ENCODE assay signal across 22 cellular contexts in genomic region chr10:129764011-129764900, GRCh38.
DNase-seq lines count a peak whose midpoint lies in the region; ATAC-seq and TF ChIP-seq lines count a peak whose summit lies in the region.
"Had no signal": no experiment of that assay in that cellular context is flagged by ENCODE, and none has a peak within 500 bp of the region (broad histone marks: within the 10 kb centered on the region; RNA-seq: fewer than 3 reads in every experiment).

No MANE protein-coding gene starts in this region.

- H3K4me1 Mint-ChIP-seq in mesothelial cell of epicardium, result no peaks in the 10 kb centered on the region
- H3K4me1 Mint-ChIP-seq: activated naive CD4-positive, alpha-beta T cell treated with anti-CD3 and anti-CD28 coated beads, Interleukin-2, amount 10 ng/mL, durations not matched to agents 7 days and 5 days; central memory CD8-positive, alpha-beta T cell had no signal

- H3K27me3 Mint-ChIP-seq in mesothelial cell of epicardium (ENCODE audit: low read depth), result no peaks in the 10 kb centered on the region
- H3K27me3 Mint-ChIP-seq: activated naive CD4-positive, alpha-beta T cell treated with anti-CD3 and anti-CD28 coated beads, Interleukin-2, amount 10 ng/mL, durations not matched to agents 7 days and 5 days; central memory CD8-positive, alpha-beta T cell had no signal

- no peak overlapping the region for H3K4me3 Mint-ChIP-seq in mesothelial cell of epicardium
- H3K4me3 Mint-ChIP-seq: activated CD8-positive, alpha-beta T cell treated with anti-CD3 and anti-CD28 coated beads, Interleukin-2, amount 10 ng/mL, durations not matched to agents 7 days and 5 days; activated naive CD4-positive, alpha-beta T cell treated with anti-CD3 and anti-CD28 coated beads, Interleukin-2, amount 10 ng/mL, durations not matched to agents 7 days and 5 days; CD8-positive, alpha-beta T cell; central memory CD8-positive, alpha-beta T cell had no signal

- H3K27ac Mint-ChIP-seq in mesothelial cell of epicardium, result no peak overlapping the region
- H3K27ac Mint-ChIP-seq: activated CD8-positive, alpha-beta T cell treated with anti-CD3 and anti-CD28 coated beads, Interleukin-2, amount 10 ng/mL, durations not matched to agents 7 days and 5 days; activated naive CD4-positive, alpha-beta T cell treated with anti-CD3 and anti-CD28 coated beads, Interleukin-2, amount 10 ng/mL, durations not matched to agents 7 days and 5 days; CD8-positive, alpha-beta T cell had no signal

- peaks cover 5% of the 10 kb centered on the region for H3K36me3 Mint-ChIP-seq in mesothelial cell of epicardium

- H3K4me3 ChIP-seq in tibial artery, result no peak overlapping the region
- H3K4me3 ChIP-seq in brain microvascular endothelial cell (ENCODE audit: low read depth, low read length), result no peak overlapping the region
- H3K4me3 ChIP-seq: lung, MG63 had no signal

- no peaks in the 10 kb centered on the region for H3K9me3 ChIP-seq in tibial artery
- H3K9me3 ChIP-seq: MG63, SK-N-SH had no signal

- H3K36me3 ChIP-seq in tibial artery, result peaks cover 20 to 56% (median 28%) of the 10 kb centered on the region in 3 donors
- no peaks in the 10 kb centered on the region for H3K36me3 ChIP-seq in brain microvascular endothelial cell (replicated peaks)
- H3K36me3 ChIP-seq: MG63 had no signal

- peak; percentile 33 for DNase-seq in activated CD8-positive, alpha-beta memory T cell treated with anti-CD3 and anti-CD28 coated beads for 24 hours
- no peak for DNase-seq in activated CD8-positive, alpha-beta memory T cell treated with anti-CD3 and anti-CD28 coated beads, Interleukin-2, amount 50 U/mL, for 4 hours
- peak; percentile 12 for DNase-seq in activated CD8-positive, alpha-beta memory T cell treated with anti-CD3 and anti-CD28 coated beads, Interleukin-2, amount 50 U/mL, for 48 hours
- DNase-seq in mesothelial cell of epicardium (ENCODE audit: low spot score in 2 of 2, unreplicated experiment in 2 of 2), result peak; percentile 6 to 34
- peak; percentile 10 to 60 for DNase-seq in tibial artery
- DNase-seq in brain microvascular endothelial cell, result no peak
- DNase-seq: 8988T; activated CD8-positive, alpha-beta T cell treated with anti-CD3 and anti-CD28 coated beads, Interleukin-2, amount 10 ng/mL, durations not matched to agents 7 days and 5 days; activated T-cell treated with anti-CD3 and anti-CD28 coated beads, Interleukin-2, amount 50 U/mL, for 48 hours; anterior cingulate cortex; MG63; NCI-H1436; NCI-H526; nucleus accumbens; retina; SK-N-SH had no signal

- H3K9me3 Mint-ChIP-seq in mesothelial cell of epicardium, result no peaks in the 10 kb centered on the region
- H3K9me3 Mint-ChIP-seq: CD8-positive, alpha-beta T cell; central memory CD8-positive, alpha-beta T cell had no signal

- H3K27me3 ChIP-seq in tibial artery (no peaks in the 10 kb centered on the region), brain microvascular endothelial cell (replicated peaks) (no peaks in the 10 kb centered on the region)
- H3K27me3 ChIP-seq: MG63 had no signal

- no peak overlapping the region for H3K27ac ChIP-seq in tibial artery
- no peak overlapping the region for H3K27ac ChIP-seq in brain microvascular endothelial cell

- TF ChIP-seq CTCF in mesothelial cell of epicardium (IDR thresholded peaks at IDR 0.05; ENCODE audit: unreplicated experiment), result no peak
- TF ChIP-seq CTCF in tibial artery (IDR thresholded peaks at IDR 0.05), result no peak
- no peak for TF ChIP-seq CTCF in brain microvascular endothelial cell (IDR thresholded peaks at IDR 0.05; ENCODE audit: low read depth, low read length, missing control alignments)

- in situ Hi-C loops in brain microvascular endothelial cell (cut with HindIII; ENCODE audit: low pct_ligation_motif_present, low sequenced_read_pairs), result no loop called here

- intact Hi-C loops in tibial artery (cut with DNase I; ENCODE audit: low total_unique reads), result no loop called here

- no peak for ATAC-seq in GM21576 (IDR thresholded peaks at IDR 0.05; ENCODE audit: unreplicated experiment)
- no peak for ATAC-seq in GM21515 (IDR thresholded peaks at IDR 0.05; ENCODE audit: unreplicated experiment)
- ATAC-seq: activated CD8-positive, alpha-beta T cell treated with anti-CD3 and anti-CD28 coated beads, Interleukin-2, amount 10 ng/mL, durations not matched to agents 7 days and 5 days; CD8-positive, alpha-beta T cell had no signal

- no peaks in the 10 kb centered on the region for H3K4me1 ChIP-seq in tibial artery

Comparison
In these comparisons a context has a peak if more than half of its experiments do, and no peak if none do; other contexts are left out.
1. DNase-seq: peak in activated CD8-positive, alpha-beta memory T cell treated with anti-CD3 and anti-CD28 coated beads for 24 hours (single experiment), activated CD8-positive, alpha-beta memory T cell treated with anti-CD3 and anti-CD28 coated beads, Interleukin-2, amount 50 U/mL, for 48 hours (single experiment), mesothelial cell of epicardium (2 of 2) and tibial artery (2 of 2); none in activated CD8-positive, alpha-beta memory T cell treated with anti-CD3 and anti-CD28 coated beads, Interleukin-2, amount 50 U/mL, for 4 hours (single experiment) and brain microvascular endothelial cell (single experiment).